ENCODE assay signal across 23 cellular contexts in the genomic region with DNA sequence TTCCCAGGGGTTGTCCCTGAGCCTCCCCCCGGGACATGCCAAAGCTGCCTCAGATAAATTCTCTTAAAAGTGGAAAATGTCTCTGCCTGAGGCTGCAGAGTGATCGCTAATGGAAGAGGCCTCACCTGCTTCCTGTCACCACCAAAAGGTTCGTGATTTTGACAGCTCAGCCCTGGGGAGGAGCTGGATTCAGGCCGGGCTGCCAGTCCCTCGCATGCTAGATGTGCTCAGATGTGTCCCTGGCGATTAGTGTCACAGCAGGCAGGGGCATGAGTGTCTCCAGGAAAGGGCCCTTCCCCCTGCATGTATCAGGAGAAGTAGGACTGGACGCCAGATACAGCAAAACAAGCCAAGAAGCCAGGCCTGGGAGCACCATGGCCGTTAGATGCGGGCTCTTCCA.
A peak's percentile ranks its signal among the peaks of the same experiment; 100 is the strongest.
DNase-seq lines count a peak whose midpoint lies in the region; ATAC-seq, FAIRE-seq and TF ChIP-seq lines count a peak whose summit lies in the region.
"Had no signal": no experiment of that assay in that cellular context is flagged by ENCODE, and none has a peak within 500 bp of the region (broad histone marks: within the 10 kb centered on the region; RNA-seq: fewer than 3 reads in every experiment).

No MANE protein-coding gene starts in this region.

- TF ChIP-seq RAD21 in A549 (conservative IDR thresholded peaks at IDR 0.05 in 1 of 2, IDR thresholded peaks at IDR 0.05 in 1 of 2) = no peak

- ATAC-seq in A549 (no peak), right cardiac atrium (no peak), GM18907 (IDR thresholded peaks at IDR 0.05; ENCODE audit: unreplicated experiment) (no peak)
- ATAC-seq: PC-3 had no signal

- H3K4me1 ChIP-seq in A549 = no peaks in the 10 kb centered on the region
- peaks cover 3% of the 10 kb centered on the region for H3K4me1 ChIP-seq in mesendoderm (ENCODE audit: control insufficient read depth, low read depth, low read length)
- no peaks in the 10 kb centered on the region for H3K4me1 ChIP-seq in right cardiac atrium (ENCODE audit: control insufficient read depth, insufficient read depth, low read length)

- WGBS in A549 (ENCODE audit: missing lambda C conversion rate) = 17% methylated on average over 9 of the region's 9 CpGs
- WGBS in mesendoderm (ENCODE audit: extremely low coverage, insufficient coverage, low lambda C conversion rate) = no CpG with 5 or more reads among the region's 9 CpGs
- 36% methylated on average over 9 of the region's 9 CpGs for WGBS in right cardiac atrium

- H3K4me3 ChIP-seq in A549 (no peak overlapping the region), mesendoderm (ENCODE audit: low read length) (no peak overlapping the region), right cardiac atrium (ENCODE audit: low read length) (no peak overlapping the region)

- no peak for TF ChIP-seq CTCF in A549 (IDR thresholded peaks at IDR 0.05)

- H3K36me3 ChIP-seq in mesendoderm (ENCODE audit: control insufficient read depth, insufficient read depth, low read length) = no peaks in the 10 kb centered on the region

- no peak for FAIRE-seq in A549 (lab: Jason Lieb, UNC)
- FAIRE-seq: GM12891, HTR-8/SVneo had no signal

- no peak overlapping the region for H3K4me2 ChIP-seq in A549
- H3K4me2 ChIP-seq in mesendoderm (ENCODE audit: low read length) = no peak overlapping the region
- H3K4me2 ChIP-seq: KMS-11, SK-N-SH had no signal

- intact Hi-C loops in right cardiac atrium (cut with DNase I) = no loop called here

- no peak for TF ChIP-seq EP300 in A549 (IDR thresholded peaks at IDR 0.05)

- H2BK5ac ChIP-seq in mesendoderm (ENCODE audit: low read length) = no peak overlapping the region

- H3K27me3 ChIP-seq in mesendoderm (ENCODE audit: insufficient read depth, low read length, poor library complexity) (no peaks in the 10 kb centered on the region), right cardiac atrium (ENCODE audit: control insufficient read depth, insufficient read depth) (no peaks in the 10 kb centered on the region)

- CTCF ChIA-PET in A549 (lab: Yijun Ruan, JAX) = interaction anchor here (0.8 kb wide), 1 partner anchor 105 kb away, joined by 4 read pairs; no protein-coding TSS in a partner anchor

- no peak overlapping the region for H3K23ac ChIP-seq in mesendoderm (ENCODE audit: low read length)

- no peak overlapping the region for H2BK120ac ChIP-seq in mesendoderm (ENCODE audit: low read depth, low read length)

- no peak overlapping the region for H3K4ac ChIP-seq in mesendoderm (ENCODE audit: low read depth, low read length)

- POLR2A ChIA-PET in A549 (lab: Yijun Ruan, JAX) = no interaction called here

- H2AK5ac ChIP-seq in mesendoderm (ENCODE audit: low read length) = no peak overlapping the region

- no peak overlapping the region for H4K5ac ChIP-seq in mesendoderm (ENCODE audit: low read length)

- H3K9me3 ChIP-seq in A549 (peaks cover 23% of the 10 kb centered on the region; the same call in 2 of the 3 replicates), right cardiac atrium (ENCODE audit: control insufficient read depth, low read length) (no peaks in the 10 kb centered on the region)
- H3K9me3 ChIP-seq: SK-N-SH had no signal

- H3K79me1 ChIP-seq in mesendoderm (ENCODE audit: low read length) = no peaks in the 10 kb centered on the region

- no peak overlapping the region for H3K9ac ChIP-seq in mesendoderm (ENCODE audit: low read length)
- H3K9ac ChIP-seq: KMS-11, SK-N-SH had no signal

- H3K56ac ChIP-seq in mesendoderm (ENCODE audit: low read length) = no peak overlapping the region

- no peak overlapping the region for H3K18ac ChIP-seq in mesendoderm (ENCODE audit: low read length)

- no peak overlapping the region for H2BK15ac ChIP-seq in mesendoderm (replicated peaks; ENCODE audit: low read depth)

- no peak for DNase-seq in A549 (ENCODE audit: low read depth in 1 of 2, low spot score in 1 of 2)
- DNase-seq in NCI-H345 (lab: John Stamatoyannopoulos, UW) = peak; percentile 61
- peak; percentile 82 for DNase-seq in RPMI8226
- DNase-seq in mesendoderm = peak; percentile 17
- no peak for DNase-seq in right cardiac atrium
- DNase-seq in NCI-H82 treated with DMSO at 0.1 percent for 48 hours (lab: John Stamatoyannopoulos, UW; ENCODE audit: unreplicated experiment) = no peak
- no peak for DNase-seq in stimulated activated naive CD4-positive, alpha-beta T cell treated with Interleukin-2 at 50 U/mL for 16 hours (lab: John Stamatoyannopoulos, UW)
- DNase-seq: DMS79, H7, MV-4-11, NCI-H1105 treated with DMSO at 0.1 percent for 48 hours, NCI-H1694 treated with DMSO at 0.1 percent for 48 hours, NCI-H2081 treated with DMSO at 0.1 percent for 48 hours, NCI-H2171 treated with DMSO at 0.1 percent for 48 hours, NCI-H510A, PC-3, SHP77 treated with DMSO at 0.1 percent for 48 hours, SK-N-SH, T-helper 2 cell had no signal

- H3K27ac ChIP-seq in A549 (no peak overlapping the region), mesendoderm (ENCODE audit: low read depth, low read length) (no peak overlapping the region), right cardiac atrium (ENCODE audit: low read length) (no peak overlapping the region)
- H3K27ac ChIP-seq: KMS-11 had no signal

- no peak overlapping the region for H4K8ac ChIP-seq in mesendoderm (ENCODE audit: low read depth, low read length)

- no peaks in the 10 kb centered on the region for H3K79me2 ChIP-seq in mesendoderm (ENCODE audit: control insufficient read depth, insufficient read depth, low read length)

- peak; percentile 13; the same call in 1 of the 2 replicates for TF ChIP-seq POLR2A in A549 (IDR thresholded peaks at IDR 0.05; ENCODE audit: low read length)

TF ChIP-seq in A549, 52 proteins besides CTCF, POLR2A, EP300 and RAD21:
- no peak for TF ChIP-seq NPAS2 (CRISPR knock-in tag; IDR thresholded peaks at IDR 0.05; ENCODE audit: borderline replicate concordance)
- no peak for TF ChIP-seq RFX5 (IDR thresholded peaks at IDR 0.05)
- TF ChIP-seq SREBF2 (IDR thresholded peaks at IDR 0.05) = no peak
- no peak for TF ChIP-seq KDM5A (IDR thresholded peaks at IDR 0.05)
- TF ChIP-seq, protein P1, sequence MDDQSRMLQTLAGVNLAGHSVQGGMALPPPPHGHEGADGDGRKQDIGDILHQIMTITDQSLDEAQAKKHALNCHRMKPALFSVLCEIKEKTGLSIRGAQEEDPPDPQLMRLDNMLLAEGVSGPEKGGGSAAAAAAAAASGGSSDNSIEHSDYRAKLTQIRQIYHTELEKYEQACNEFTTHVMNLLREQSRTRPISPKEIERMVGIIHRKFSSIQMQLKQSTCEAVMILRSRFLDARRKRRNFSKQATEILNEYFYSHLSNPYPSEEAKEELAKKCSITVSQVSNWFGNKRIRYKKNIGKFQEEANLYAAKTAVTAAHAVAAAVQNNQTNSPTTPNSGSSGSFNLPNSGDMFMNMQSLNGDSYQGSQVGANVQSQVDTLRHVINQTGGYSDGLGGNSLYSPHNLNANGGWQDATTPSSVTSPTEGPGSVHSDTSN (IDR thresholded peaks at IDR 0.05) = no peak
- TF ChIP-seq PHF8 (IDR thresholded peaks at IDR 0.05; ENCODE audit: borderline replicate concordance, low read depth) = no peak
- TF ChIP-seq, protein P2, sequence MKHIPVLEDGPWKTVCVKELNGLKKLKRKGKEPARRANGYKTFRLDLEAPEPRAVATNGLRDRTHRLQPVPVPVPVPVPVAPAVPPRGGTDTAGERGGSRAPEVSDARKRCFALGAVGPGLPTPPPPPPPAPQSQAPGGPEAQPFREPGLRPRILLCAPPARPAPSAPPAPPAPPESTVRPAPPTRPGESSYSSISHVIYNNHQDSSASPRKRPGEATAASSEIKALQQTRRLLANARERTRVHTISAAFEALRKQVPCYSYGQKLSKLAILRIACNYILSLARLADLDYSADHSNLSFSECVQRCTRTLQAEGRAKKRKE (CRISPR knock-in tag; IDR thresholded peaks at IDR 0.05; ENCODE audit: low read depth) = no peak
- no peak for TF ChIP-seq SMC3 (IDR thresholded peaks at IDR 0.05)
- no peak for TF ChIP-seq MAZ (IDR thresholded peaks at IDR 0.05; ENCODE audit: borderline replicate concordance, low read depth, low read length)
- no peak for TF ChIP-seq CHD4 (IDR thresholded peaks at IDR 0.05; ENCODE audit: borderline replicate concordance)
- no peak for TF ChIP-seq HOXA7 (CRISPR knock-in tag; IDR thresholded peaks at IDR 0.05)

Comparison
In these comparisons a context has a peak if more than half of its experiments do, and no peak if none do; other contexts are left out.
1. DNase-seq: peak in NCI-H345 (single experiment), RPMI8226 (single experiment) and mesendoderm (single experiment); none in A549 (0 of 2), right cardiac atrium (0 of 3), NCI-H82 treated with DMSO at 0.1 percent for 48 hours (single experiment) and stimulated activated naive CD4-positive, alpha-beta T cell treated with Interleukin-2 at 50 U/mL for 16 hours (single experiment).